Comparison of ENCODE assay signal across 8 cellular contexts in the genomic region with DNA sequence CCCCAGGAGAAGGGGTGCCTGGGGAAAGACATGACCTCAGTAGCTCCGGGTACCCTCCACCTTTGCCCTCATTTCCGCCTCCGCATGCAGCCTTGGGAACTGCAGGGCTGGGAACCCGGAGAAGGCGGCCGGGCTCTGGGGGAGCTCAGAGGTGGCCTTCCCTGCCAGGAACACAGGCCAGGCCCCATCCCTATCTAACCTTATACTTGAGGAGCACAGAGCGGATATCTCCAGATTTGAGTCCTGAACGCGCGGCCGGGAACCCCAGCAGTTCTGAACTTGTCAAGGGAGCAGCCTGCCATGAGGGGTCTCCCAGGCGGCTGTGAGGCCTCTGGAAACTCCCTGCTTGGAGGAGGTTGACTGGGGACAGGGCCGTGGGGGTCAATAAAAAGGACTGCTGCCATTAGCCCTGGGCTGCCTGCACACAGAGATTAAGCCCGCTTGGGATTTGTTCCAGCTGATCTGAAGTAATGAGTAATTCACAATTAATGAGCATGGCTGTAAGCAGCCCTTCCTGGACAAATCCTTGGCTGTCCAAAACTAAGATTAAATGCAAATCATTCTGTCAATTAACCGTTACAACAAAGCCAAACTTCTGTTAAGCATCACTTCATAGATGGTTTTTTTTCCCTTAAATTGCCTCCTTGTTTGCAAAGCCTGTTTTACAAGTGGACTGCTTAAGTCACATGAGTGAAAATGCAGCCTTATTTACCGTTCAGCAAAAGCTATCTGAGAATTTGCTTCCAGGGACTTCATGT. TPM values are rescaled to one million over a fixed set of nuclear protein-coding genes. Genes with fewer than 3 reads are reported as not detected.
A peak's percentile ranks its signal among the peaks of the same experiment; 100 is the strongest.
DNase-seq lines count a peak whose midpoint lies in the region; ATAC-seq and TF ChIP-seq lines count a peak whose summit lies in the region.

No MANE protein-coding gene starts in this region.

- peaks cover 20% of the 10 kb centered on the region for H3K4me1 Mint-ChIP-seq in neural progenitor cell

- no peaks in the 10 kb centered on the region for H3K79me2 ChIP-seq in neural progenitor cell (ENCODE audit: low read depth)

- H3K9ac ChIP-seq in neural progenitor cell, result no peak overlapping the region

- ATAC-seq in Right ventricle myocardium inferior, result no peak
- no peak for ATAC-seq in left ventricle myocardium superior
- ATAC-seq in HG02610 (IDR thresholded peaks at IDR 0.05; ENCODE audit: unreplicated experiment), result no peak
- no peak for ATAC-seq in GM21825 (IDR thresholded peaks at IDR 0.05; ENCODE audit: unreplicated experiment)

- peaks cover 5% of the 10 kb centered on the region for H3F3A ChIP-seq in neural progenitor cell (ENCODE audit: low read depth)

- H3K27me3 ChIP-seq in neural progenitor cell, result no peaks in the 10 kb centered on the region

- H3K4me1 ChIP-seq in neural progenitor cell, result no peaks in the 10 kb centered on the region

- H3K36me3 Mint-ChIP-seq in neural progenitor cell, result peaks cover 7% of the 10 kb centered on the region

- intact Hi-C loops in Right ventricle myocardium inferior (cut with DNase I) (no loop called here), left ventricle myocardium superior (cut with micrococcal nuclease) (no loop called here)

- H3K4me2 ChIP-seq in neural progenitor cell, result no peak overlapping the region

- TF ChIP-seq CTCF in neural progenitor cell (IDR thresholded peaks at IDR 0.05), result no peak
- no peak for TF ChIP-seq CTCF in GM10266 (IDR thresholded peaks at IDR 0.05; ENCODE audit: control insufficient read depth, insufficient read depth, low read depth, missing control alignments)

- no peak overlapping the region for H3K27ac ChIP-seq in neural progenitor cell

- H3K36me3 ChIP-seq in neural progenitor cell, result no peaks in the 10 kb centered on the region

- H3K4me3 Mint-ChIP-seq in neural progenitor cell, result peak overlapping the region; percentile 46

- no peak overlapping the region for H3K4me3 ChIP-seq in neural progenitor cell

- H3K27me3 Mint-ChIP-seq in neural progenitor cell (ENCODE audit: insufficient read depth, low read depth), result no peaks in the 10 kb centered on the region

- H4K20me1 ChIP-seq in neural progenitor cell (ENCODE audit: low read depth), result no peaks in the 10 kb centered on the region

- H3K9me3 ChIP-seq in neural progenitor cell (ENCODE audit: low read depth), result no peaks in the 10 kb centered on the region

- no peak overlapping the region for H2AFZ ChIP-seq in neural progenitor cell (replicated peaks)

- no peak overlapping the region for H3K27ac Mint-ChIP-seq in neural progenitor cell

- peak; percentile 45 for DNase-seq in Right ventricle myocardium inferior (ENCODE audit: missing footprints)
- DNase-seq in left ventricle myocardium superior, result no peak
- DNase-seq in ecto neural progenitor cell (ENCODE audit: low spot score), result peak; percentile 59
- peak; percentile 24 for DNase-seq in neural progenitor cell (ENCODE audit: low spot score)
- DNase-seq in hepatic stellate cell (ENCODE audit: low spot score), result no peak
- no peak for DNase-seq in GM10266 (ENCODE audit: extremely low spot score)

- H3K9me3 Mint-ChIP-seq in neural progenitor cell, result peaks cover 2% of the 10 kb centered on the region

RNA-seq across cellular contexts. Expression of a gene that starts 26.2 kb away (rescaled TPM):
- total RNA-seq in Right ventricle myocardium inferior, result 70.1 TPM
- 68.4 TPM for total RNA-seq in left ventricle myocardium superior
- total RNA-seq in neural progenitor cell (ENCODE audit: low replicate concordance), result 3.6 and 12.9 TPM in 2 replicates

Comparison
In these comparisons a context has a peak if more than half of its experiments do, and no peak if none do; other contexts are left out.
1. DNase-seq: peak in Right ventricle myocardium inferior (single experiment), ecto neural progenitor cell (single experiment) and neural progenitor cell (single experiment); none in left ventricle myocardium superior (single experiment), hepatic stellate cell (single experiment) and GM10266 (single experiment).